ENCODE assay signal across 1 cellular context in genomic region chr3:185712337-185712736, GRCh38.
TF ChIP-seq lines count a peak whose summit lies in the region.

No MANE protein-coding gene starts in this region.

TF ChIP-seq in SK-N-SH, 30 proteins besides CTCF, POLR2A, EP300 and RAD21 (continued from another document):
- TF ChIP-seq REST (IDR thresholded peaks at IDR 0.05; ENCODE audit: low read depth, low read length) (no peak), TCF12 (IDR thresholded peaks at IDR 0.05) (peak; percentile 14; the same call in 1 of the 2 replicates)
- TF ChIP-seq, protein P1, sequence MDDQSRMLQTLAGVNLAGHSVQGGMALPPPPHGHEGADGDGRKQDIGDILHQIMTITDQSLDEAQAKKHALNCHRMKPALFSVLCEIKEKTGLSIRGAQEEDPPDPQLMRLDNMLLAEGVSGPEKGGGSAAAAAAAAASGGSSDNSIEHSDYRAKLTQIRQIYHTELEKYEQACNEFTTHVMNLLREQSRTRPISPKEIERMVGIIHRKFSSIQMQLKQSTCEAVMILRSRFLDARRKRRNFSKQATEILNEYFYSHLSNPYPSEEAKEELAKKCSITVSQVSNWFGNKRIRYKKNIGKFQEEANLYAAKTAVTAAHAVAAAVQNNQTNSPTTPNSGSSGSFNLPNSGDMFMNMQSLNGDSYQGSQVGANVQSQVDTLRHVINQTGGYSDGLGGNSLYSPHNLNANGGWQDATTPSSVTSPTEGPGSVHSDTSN (IDR thresholded peaks at IDR 0.05): peak; percentile 62
TF ChIP-seq in SK-N-SH: peak in this region for 3.
